8 cellular contexts compared by ENCODE assay signal in the genomic region with DNA sequence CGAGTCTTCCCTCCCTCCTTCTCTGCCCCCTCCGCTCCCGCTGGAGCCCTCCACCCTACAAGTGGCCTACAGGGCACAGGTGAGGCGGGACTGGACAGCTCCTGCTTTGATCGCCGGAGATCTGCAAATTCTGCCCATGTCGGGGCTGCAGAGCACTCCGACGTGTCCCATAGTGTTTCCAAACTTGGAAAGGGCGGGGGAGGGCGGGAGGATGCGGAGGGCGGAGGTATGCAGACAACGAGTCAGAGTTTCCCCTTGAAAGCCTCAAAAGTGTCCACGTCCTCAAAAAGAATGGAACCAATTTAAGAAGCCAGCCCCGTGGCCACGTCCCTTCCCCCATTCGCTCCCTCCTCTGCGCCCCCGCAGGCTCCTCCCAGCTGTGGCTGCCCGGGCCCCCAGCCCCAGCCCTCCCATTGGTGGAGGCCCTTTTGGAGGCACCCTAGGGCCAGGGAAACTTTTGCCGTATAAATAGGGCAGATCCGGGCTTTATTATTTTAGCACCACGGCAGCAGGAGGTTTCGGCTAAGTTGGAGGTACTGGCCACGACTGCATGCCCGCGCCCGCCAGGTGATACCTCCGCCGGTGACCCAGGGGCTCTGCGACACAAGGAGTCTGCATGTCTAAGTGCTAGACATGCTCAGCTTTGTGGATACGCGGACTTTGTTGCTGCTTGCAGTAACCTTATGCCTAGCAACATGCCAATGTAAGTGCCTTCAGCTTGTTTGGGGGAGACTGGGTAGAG. TPM values are rescaled to one million over a fixed set of nuclear protein-coding genes. Genes with fewer than 3 reads are reported as not detected.
DNase-seq lines count a peak whose midpoint lies in the region; ATAC-seq and TF ChIP-seq lines count a peak whose summit lies in the region.

A gene (plus strand): TSS at position 497 of the 742 bp plus-strand sequence. CDS start 137 bp downstream, at position 634.

- H3K27ac ChIP-seq in Peyer's patch (peak within 1 kb of the TSS; percentile 42 to 91 (median 72)), tibial nerve (peak within 1 kb of the TSS; percentile 84 to 96 (median 89))
- H3K27ac ChIP-seq in effector memory CD4-positive, alpha-beta T cell (ENCODE audit: insufficient read depth, low read length, poor library complexity, severe bottlenecking) = no peak within 1 kb of the TSS

- 2 to 3% methylated on average over 30 to 33 of the region's 34 CpGs for WGBS in tibial nerve, 2 donors

- H3K4me3 ChIP-seq in GM12865 (ENCODE audit: low read depth, low read length) (no peak within 1 kb of the TSS), Peyer's patch (peak within 1 kb of the TSS; percentile 35 to 48 (median 42)), tibial nerve (peak within 1 kb of the TSS; percentile 48 to 68 (median 60))
- H3K4me3 ChIP-seq in effector memory CD4-positive, alpha-beta T cell (ENCODE audit: insufficient read depth, low read depth, low read length, poor library complexity, severe bottlenecking) = peak within 1 kb of the TSS; percentile 28

- TF ChIP-seq POLR2A in Peyer's patch (IDR thresholded peaks at IDR 0.05) = no peak
- peak; percentile 34 to 51 for TF ChIP-seq POLR2A in tibial nerve (IDR thresholded peaks at IDR 0.05)

- TF ChIP-seq CTCF in GM12865 (IDR thresholded peaks at IDR 0.05; ENCODE audit: insufficient read depth, low read depth, low read length, missing control alignments) = no peak
- TF ChIP-seq CTCF in Peyer's patch (IDR thresholded peaks at IDR 0.05) = no peak
- no peak for TF ChIP-seq CTCF in tibial nerve (IDR thresholded peaks at IDR 0.05)

- no peaks in the 10 kb centered on the region for H3K36me3 Mint-ChIP-seq in memory B cell

- H3K27ac Mint-ChIP-seq in memory B cell = peak within 1 kb of the TSS; percentile 4

- no peaks in the 10 kb centered on the region for H3K36me3 ChIP-seq in Peyer's patch
- no peaks in the 10 kb centered on the region for H3K36me3 ChIP-seq in effector memory CD4-positive, alpha-beta T cell (ENCODE audit: control insufficient read depth, insufficient read depth, low read length)
- H3K36me3 ChIP-seq in tibial nerve = no peaks in the 10 kb centered on the region

- H3K9me3 Mint-ChIP-seq in memory B cell = no peaks in the 10 kb centered on the region

- H3K4me1 Mint-ChIP-seq in memory B cell = peaks cover 12% of the 10 kb centered on the region

- H3K27me3 Mint-ChIP-seq in memory B cell = no peaks in the 10 kb centered on the region

- peak within 1 kb of the TSS; percentile 87 for H3K4me3 Mint-ChIP-seq in memory B cell

- H3K27me3 ChIP-seq in Peyer's patch (no peaks in the 10 kb centered on the region), tibial nerve (no peaks in the 10 kb centered on the region)
- peaks cover 7% of the 10 kb centered on the region for H3K27me3 ChIP-seq in effector memory CD4-positive, alpha-beta T cell (replicated peaks; ENCODE audit: control insufficient read depth, insufficient read depth, low read length, poor library complexity, severe bottlenecking)

- H3K9me3 ChIP-seq in Peyer's patch (no peaks in the 10 kb centered on the region), tibial nerve (no peaks in the 10 kb centered on the region)
- H3K9me3 ChIP-seq in effector memory CD4-positive, alpha-beta T cell (ENCODE audit: control insufficient read depth, low read length) = no peaks in the 10 kb centered on the region

- H3K4me1 ChIP-seq in Peyer's patch (no peaks in the 10 kb centered on the region), tibial nerve (peaks cover 0 to 58% (median 16%) of the 10 kb centered on the region in 4 donors)
- peaks cover 6% of the 10 kb centered on the region for H3K4me1 ChIP-seq in effector memory CD4-positive, alpha-beta T cell (ENCODE audit: control insufficient read depth, insufficient read depth, low read length, poor library complexity, severe bottlenecking)

- DNase-seq in GM12865 (ENCODE audit: low read depth) = peak; percentile 23
- DNase-seq in Peyer's patch = peak; percentile 25 to 64 (median 63)
- no peak for DNase-seq in effector memory CD4-positive, alpha-beta T cell
- peak; percentile 3 to 12 for DNase-seq in memory B cell (ENCODE audit: low spot score in 2 of 2)
- peak; percentile 66 to 75 for DNase-seq in tibial nerve (ENCODE audit: low spot score in 2 of 2)
- no peak for DNase-seq in stimulated activated naive CD4-positive, alpha-beta T cell treated with Interleukin-2 at 50 U/mL for 16 hours (lab: John Stamatoyannopoulos, UW)
- DNase-seq in SIG-M5 (lab: John Stamatoyannopoulos, UW) = no peak

- peak; percentile 52 for ATAC-seq in memory B cell (ENCODE audit: low read depth)
- no peak for ATAC-seq in GM21529 (IDR thresholded peaks at IDR 0.05; ENCODE audit: unreplicated experiment)

- peak in 1 of 2 donors; percentile 79 for TF ChIP-seq EP300 in tibial nerve (IDR thresholded peaks at IDR 0.05)

RNA-seq across cellular contexts. Expression of the gene that starts here (rescaled TPM):
- total RNA-seq in Peyer's patch (100 to 1,000 TPM in 1 of 4 donors, 10 to 100 TPM in 3; 28.0 to 404 (median 59.1) TPM), tibial nerve (100 to 1,000 TPM; 235 to 747 (median 399) TPM)

Comparison
In these comparisons a context has a peak if more than half of its experiments do, and no peak if none do; other contexts are left out.
1. DNase-seq: peak in GM12865 (single experiment), Peyer's patch (3 of 3), memory B cell (2 of 2) and tibial nerve (2 of 2); none in effector memory CD4-positive, alpha-beta T cell (0 of 3), stimulated activated naive CD4-positive, alpha-beta T cell treated with Interleukin-2 at 50 U/mL for 16 hours (single experiment) and SIG-M5 (single experiment).
2. POLR2A ChIP-seq: peak in tibial nerve (2 of 2); none in Peyer's patch (0 of 2).